ENCODE assay signal across 2 cellular contexts in the genomic region with DNA sequence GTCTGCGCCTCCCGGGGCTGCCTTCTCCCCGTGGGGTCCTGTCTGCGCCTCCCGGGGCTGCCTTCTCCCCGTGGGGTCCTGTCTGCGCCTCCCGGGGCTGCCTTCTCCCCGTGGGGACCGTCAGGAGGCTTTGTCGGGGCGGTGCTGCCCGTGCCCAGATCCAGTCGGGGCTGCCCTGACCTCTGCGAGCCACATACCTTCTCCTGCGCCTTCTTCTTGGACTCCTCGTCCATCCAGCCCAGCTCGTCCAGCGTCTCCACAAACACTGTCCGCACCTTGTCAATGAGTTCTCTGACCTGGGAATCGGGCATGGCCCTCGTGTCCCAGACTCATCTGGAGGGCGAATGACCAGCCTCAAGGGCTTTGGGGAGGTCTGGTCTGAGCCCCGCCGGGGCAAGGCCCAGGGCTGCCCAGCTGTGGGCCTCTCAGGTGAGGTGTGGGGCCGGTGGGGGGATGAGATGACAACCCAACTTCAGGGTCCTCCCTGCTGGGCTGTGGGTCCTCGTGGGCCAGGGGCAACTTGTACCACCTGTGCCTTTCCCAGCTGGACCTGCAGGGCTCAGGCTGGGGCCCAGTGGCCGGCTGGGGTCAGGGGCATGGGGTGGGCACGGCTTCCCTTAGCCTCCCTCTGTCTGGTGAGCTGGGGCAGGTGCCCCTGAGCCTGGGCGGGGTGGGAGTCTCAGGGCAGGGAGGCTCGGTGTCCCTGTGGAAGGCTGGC.
TF ChIP-seq lines count a peak whose summit lies in the region.

No MANE protein-coding gene starts in this region.

TF ChIP-seq in SK-N-SH, 30 proteins besides CTCF, POLR2A, EP300 and RAD21:
- no peak for TF ChIP-seq NRF1 (IDR thresholded peaks at IDR 0.05; ENCODE audit: low read depth, low read length)
- no peak for TF ChIP-seq RFX5 (IDR thresholded peaks at IDR 0.05; ENCODE audit: low read length)
- no peak for TF ChIP-seq EZH2phosphoT487 (IDR thresholded peaks at IDR 0.05; ENCODE audit: borderline replicate concordance, low read depth)
- TF ChIP-seq FOSL2 (IDR thresholded peaks at IDR 0.05; ENCODE audit: borderline replicate concordance, low read depth) = no peak
- TF ChIP-seq GABPA (IDR thresholded peaks at IDR 0.05; ENCODE audit: low read depth) = no peak
- TF ChIP-seq RCOR1 (IDR thresholded peaks at IDR 0.05; ENCODE audit: low read length) = no peak
- TF ChIP-seq, protein P1, sequence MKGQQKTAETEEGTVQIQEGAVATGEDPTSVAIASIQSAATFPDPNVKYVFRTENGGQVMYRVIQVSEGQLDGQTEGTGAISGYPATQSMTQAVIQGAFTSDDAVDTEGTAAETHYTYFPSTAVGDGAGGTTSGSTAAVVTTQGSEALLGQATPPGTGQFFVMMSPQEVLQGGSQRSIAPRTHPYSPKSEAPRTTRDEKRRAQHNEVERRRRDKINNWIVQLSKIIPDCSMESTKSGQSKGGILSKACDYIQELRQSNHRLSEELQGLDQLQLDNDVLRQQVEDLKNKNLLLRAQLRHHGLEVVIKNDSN (IDR thresholded peaks at IDR 0.05; ENCODE audit: borderline replicate concordance, low read depth) = no peak
- no peak for TF ChIP-seq MEF2A (IDR thresholded peaks at IDR 0.05; ENCODE audit: borderline replicate concordance, low read depth)
- no peak for TF ChIP-seq NFIC (IDR thresholded peaks at IDR 0.05; ENCODE audit: borderline replicate concordance)
- no peak for TF ChIP-seq TAF1 (IDR thresholded peaks at IDR 0.05; ENCODE audit: borderline replicate concordance, low read depth, low read length)
- TF ChIP-seq TCF12 (IDR thresholded peaks at IDR 0.05) = no peak
- TF ChIP-seq, protein P2, sequence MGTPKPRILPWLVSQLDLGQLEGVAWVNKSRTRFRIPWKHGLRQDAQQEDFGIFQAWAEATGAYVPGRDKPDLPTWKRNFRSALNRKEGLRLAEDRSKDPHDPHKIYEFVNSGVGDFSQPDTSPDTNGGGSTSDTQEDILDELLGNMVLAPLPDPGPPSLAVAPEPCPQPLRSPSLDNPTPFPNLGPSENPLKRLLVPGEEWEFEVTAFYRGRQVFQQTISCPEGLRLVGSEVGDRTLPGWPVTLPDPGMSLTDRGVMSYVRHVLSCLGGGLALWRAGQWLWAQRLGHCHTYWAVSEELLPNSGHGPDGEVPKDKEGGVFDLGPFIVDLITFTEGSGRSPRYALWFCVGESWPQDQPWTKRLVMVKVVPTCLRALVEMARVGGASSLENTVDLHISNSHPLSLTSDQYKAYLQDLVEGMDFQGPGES (IDR thresholded peaks at IDR 0.05; ENCODE audit: low read depth, low read length) = no peak
- no peak for TF ChIP-seq RXRA (IDR thresholded peaks at IDR 0.05; ENCODE audit: borderline replicate concordance, low read depth)
- TF ChIP-seq, protein P3, sequence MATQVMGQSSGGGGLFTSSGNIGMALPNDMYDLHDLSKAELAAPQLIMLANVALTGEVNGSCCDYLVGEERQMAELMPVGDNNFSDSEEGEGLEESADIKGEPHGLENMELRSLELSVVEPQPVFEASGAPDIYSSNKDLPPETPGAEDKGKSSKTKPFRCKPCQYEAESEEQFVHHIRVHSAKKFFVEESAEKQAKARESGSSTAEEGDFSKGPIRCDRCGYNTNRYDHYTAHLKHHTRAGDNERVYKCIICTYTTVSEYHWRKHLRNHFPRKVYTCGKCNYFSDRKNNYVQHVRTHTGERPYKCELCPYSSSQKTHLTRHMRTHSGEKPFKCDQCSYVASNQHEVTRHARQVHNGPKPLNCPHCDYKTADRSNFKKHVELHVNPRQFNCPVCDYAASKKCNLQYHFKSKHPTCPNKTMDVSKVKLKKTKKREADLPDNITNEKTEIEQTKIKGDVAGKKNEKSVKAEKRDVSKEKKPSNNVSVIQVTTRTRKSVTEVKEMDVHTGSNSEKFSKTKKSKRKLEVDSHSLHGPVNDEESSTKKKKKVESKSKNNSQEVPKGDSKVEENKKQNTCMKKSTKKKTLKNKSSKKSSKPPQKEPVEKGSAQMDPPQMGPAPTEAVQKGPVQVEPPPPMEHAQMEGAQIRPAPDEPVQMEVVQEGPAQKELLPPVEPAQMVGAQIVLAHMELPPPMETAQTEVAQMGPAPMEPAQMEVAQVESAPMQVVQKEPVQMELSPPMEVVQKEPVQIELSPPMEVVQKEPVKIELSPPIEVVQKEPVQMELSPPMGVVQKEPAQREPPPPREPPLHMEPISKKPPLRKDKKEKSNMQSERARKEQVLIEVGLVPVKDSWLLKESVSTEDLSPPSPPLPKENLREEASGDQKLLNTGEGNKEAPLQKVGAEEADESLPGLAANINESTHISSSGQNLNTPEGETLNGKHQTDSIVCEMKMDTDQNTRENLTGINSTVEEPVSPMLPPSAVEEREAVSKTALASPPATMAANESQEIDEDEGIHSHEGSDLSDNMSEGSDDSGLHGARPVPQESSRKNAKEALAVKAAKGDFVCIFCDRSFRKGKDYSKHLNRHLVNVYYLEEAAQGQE (IDR thresholded peaks at IDR 0.05; ENCODE audit: low read depth, low read length) = no peak
- TF ChIP-seq, protein P4, sequence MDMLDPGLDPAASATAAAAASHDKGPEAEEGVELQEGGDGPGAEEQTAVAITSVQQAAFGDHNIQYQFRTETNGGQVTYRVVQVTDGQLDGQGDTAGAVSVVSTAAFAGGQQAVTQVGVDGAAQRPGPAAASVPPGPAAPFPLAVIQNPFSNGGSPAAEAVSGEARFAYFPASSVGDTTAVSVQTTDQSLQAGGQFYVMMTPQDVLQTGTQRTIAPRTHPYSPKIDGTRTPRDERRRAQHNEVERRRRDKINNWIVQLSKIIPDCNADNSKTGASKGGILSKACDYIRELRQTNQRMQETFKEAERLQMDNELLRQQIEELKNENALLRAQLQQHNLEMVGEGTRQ (IDR thresholded peaks at IDR 0.05; ENCODE audit: borderline replicate concordance, low read depth, low read length) = no peak
- no peak for TF ChIP-seq SIN3A (IDR thresholded peaks at IDR 0.05; ENCODE audit: borderline replicate concordance, low read depth, low read length)
- TF ChIP-seq JUND (IDR thresholded peaks at IDR 0.05) = no peak
- no peak for TF ChIP-seq ELF1 (IDR thresholded peaks at IDR 0.05)
- TF ChIP-seq YY1 (IDR thresholded peaks at IDR 0.05; ENCODE audit: low read depth) = no peak
- TF ChIP-seq SMC3 (IDR thresholded peaks at IDR 0.05; ENCODE audit: low read depth, low read length) = no peak
TF ChIP-seq in SK-N-SH: peak in this region for 0.

TF ChIP-seq in SK-N-SH treated with all-trans-retinoic acid at 6 μM for 48 hours, 23 proteins besides CTCF, POLR2A, EP300 and RAD21:
- TF ChIP-seq, protein P5, sequence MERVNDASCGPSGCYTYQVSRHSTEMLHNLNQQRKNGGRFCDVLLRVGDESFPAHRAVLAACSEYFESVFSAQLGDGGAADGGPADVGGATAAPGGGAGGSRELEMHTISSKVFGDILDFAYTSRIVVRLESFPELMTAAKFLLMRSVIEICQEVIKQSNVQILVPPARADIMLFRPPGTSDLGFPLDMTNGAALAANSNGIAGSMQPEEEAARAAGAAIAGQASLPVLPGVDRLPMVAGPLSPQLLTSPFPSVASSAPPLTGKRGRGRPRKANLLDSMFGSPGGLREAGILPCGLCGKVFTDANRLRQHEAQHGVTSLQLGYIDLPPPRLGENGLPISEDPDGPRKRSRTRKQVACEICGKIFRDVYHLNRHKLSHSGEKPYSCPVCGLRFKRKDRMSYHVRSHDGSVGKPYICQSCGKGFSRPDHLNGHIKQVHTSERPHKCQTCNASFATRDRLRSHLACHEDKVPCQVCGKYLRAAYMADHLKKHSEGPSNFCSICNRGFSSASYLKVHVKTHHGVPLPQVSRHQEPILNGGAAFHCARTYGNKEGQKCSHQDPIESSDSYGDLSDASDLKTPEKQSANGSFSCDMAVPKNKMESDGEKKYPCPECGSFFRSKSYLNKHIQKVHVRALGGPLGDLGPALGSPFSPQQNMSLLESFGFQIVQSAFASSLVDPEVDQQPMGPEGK (CRISPR knock-in tag; IDR thresholded peaks at IDR 0.05; ENCODE audit: borderline replicate concordance) = no peak
- TF ChIP-seq TOX (CRISPR knock-in tag; IDR thresholded peaks at IDR 0.05; ENCODE audit: borderline replicate concordance) = no peak
- no peak for TF ChIP-seq TCF4 (CRISPR knock-in tag; IDR thresholded peaks at IDR 0.05; ENCODE audit: borderline replicate concordance)
- TF ChIP-seq ZFP3 (CRISPR knock-in tag; IDR thresholded peaks at IDR 0.05) = no peak
- TF ChIP-seq ZNF8 (CRISPR knock-in tag; IDR thresholded peaks at IDR 0.05) = no peak
- TF ChIP-seq, protein P6, sequence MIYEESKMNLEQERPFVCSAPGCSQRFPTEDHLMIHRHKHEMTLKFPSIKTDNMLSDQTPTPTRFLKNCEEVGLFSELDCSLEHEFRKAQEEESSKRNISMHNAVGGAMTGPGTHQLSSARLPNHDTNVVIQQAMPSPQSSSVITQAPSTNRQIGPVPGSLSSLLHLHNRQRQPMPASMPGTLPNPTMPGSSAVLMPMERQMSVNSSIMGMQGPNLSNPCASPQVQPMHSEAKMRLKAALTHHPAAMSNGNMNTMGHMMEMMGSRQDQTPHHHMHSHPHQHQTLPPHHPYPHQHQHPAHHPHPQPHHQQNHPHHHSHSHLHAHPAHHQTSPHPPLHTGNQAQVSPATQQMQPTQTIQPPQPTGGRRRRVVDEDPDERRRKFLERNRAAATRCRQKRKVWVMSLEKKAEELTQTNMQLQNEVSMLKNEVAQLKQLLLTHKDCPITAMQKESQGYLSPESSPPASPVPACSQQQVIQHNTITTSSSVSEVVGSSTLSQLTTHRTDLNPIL (CRISPR knock-in tag; IDR thresholded peaks at IDR 0.05; ENCODE audit: low read depth) = no peak
- no peak for TF ChIP-seq ZNF70 (CRISPR knock-in tag; IDR thresholded peaks at IDR 0.05)
- TF ChIP-seq ZNF565 (CRISPR knock-in tag; conservative IDR thresholded peaks at IDR 0.05; ENCODE audit: low read depth) = no peak
